In the genomic region with DNA sequence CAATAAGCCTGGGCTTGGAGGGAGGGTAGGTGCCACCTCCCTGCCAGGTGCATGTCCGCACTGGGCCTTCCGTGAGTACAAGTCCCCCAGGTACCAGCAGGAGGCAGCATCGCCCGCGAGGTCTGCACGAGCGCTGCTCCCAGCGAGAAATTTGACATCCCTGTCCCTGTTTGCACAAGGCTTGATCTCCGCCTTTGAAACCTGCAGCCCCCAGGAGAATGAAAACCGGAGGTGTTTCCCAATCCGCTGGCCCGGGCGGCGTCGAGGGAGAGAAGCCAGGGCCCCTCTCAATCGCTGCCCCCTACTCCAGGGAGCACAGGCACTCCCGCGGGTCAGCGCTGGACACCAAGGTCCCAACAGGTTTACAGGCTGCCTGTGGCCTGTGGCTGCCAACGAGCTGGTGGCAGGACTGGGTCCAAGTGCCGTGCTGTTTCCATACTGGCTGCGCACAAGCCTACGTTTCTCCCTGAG, we compare ENCODE assay signal across 1 cellular context.
TF ChIP-seq lines count a peak whose summit lies in the region.

No MANE protein-coding gene starts in this region.

TF ChIP-seq in K562, 482 proteins besides CTCF, POLR2A, EP300 and RAD21 (continued from another document):
- TF ChIP-seq RCOR1 (IDR thresholded peaks at IDR 0.05; ENCODE audit: borderline replicate concordance in 1 of 2, low read depth in 2 of 2, low read length in 2 of 2), result 0 out of 4 replicates have a peak, but pooled peaks of 1 of the 2 experiments have one; percentile 26
- no peak for TF ChIP-seq TARDBP (IDR thresholded peaks at IDR 0.05)
- peak; percentile 92 for TF ChIP-seq STAG1 (CRISPR knock-in tag; IDR thresholded peaks at IDR 0.05; ENCODE audit: borderline replicate concordance)
- no peak for TF ChIP-seq ZNF24 (IDR thresholded peaks at IDR 0.05)
- TF ChIP-seq TEAD1 (CRISPR knock-in tag; IDR thresholded peaks at IDR 0.05), result peak in 1 of 2 experiments; percentile 46; a peak in 1 of 4 replicates
- no peak for TF ChIP-seq ZNF79 (CRISPR knock-in tag; IDR thresholded peaks at IDR 0.05; ENCODE audit: low read depth)
- TF ChIP-seq, protein P1, sequence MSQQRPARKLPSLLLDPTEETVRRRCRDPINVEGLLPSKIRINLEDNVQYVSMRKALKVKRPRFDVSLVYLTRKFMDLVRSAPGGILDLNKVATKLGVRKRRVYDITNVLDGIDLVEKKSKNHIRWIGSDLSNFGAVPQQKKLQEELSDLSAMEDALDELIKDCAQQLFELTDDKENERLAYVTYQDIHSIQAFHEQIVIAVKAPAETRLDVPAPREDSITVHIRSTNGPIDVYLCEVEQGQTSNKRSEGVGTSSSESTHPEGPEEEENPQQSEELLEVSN (IDR thresholded peaks at IDR 0.05; ENCODE audit: borderline replicate concordance in 1 of 2, extremely low read depth in 1 of 2, insufficient read depth in 1 of 2, insufficient read length in 1 of 2, low read depth in 1 of 2, low read length in 1 of 2, poor library complexity in 1 of 2, severe bottlenecking in 1 of 2), result peak; percentile 18 to 39
- TF ChIP-seq, protein P2, sequence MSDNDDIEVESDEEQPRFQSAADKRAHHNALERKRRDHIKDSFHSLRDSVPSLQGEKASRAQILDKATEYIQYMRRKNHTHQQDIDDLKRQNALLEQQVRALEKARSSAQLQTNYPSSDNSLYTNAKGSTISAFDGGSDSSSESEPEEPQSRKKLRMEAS (CRISPR knock-in tag; IDR thresholded peaks at IDR 0.05), result peak; percentile 36; the same call in 1 of the 2 replicates
